8 cellular contexts compared by ENCODE assay signal in the genomic region with DNA sequence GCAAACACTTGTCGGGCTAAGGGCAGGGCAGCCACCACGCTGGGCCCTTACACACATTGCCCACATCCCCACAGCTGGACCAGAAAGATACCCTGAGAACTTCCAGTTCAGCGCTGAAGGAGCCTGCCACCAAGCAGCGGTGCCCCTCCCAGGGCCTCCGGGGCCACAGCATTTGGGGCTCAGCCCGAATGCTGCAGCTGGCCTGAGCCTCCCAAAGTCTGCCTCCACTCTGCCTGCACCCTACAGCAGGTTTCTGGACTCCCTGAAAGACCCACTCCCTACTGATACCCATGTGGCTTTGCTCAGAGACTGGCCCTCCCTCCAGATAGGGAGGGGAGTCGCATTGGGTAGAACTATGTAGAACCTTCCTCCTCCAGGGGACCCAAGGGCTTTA. TPM values are rescaled to one million over a fixed set of nuclear protein-coding genes. Genes with fewer than 3 reads are reported as not detected.
DNase-seq lines count a peak whose midpoint lies in the region; ATAC-seq and FAIRE-seq lines count a peak whose summit lies in the region.
"Had no signal": no experiment of that assay in that cellular context is flagged by ENCODE, and none has a peak within 500 bp of the region (broad histone marks: within the 10 kb centered on the region; RNA-seq: fewer than 3 reads in every experiment).

No MANE protein-coding gene starts in this region.

- peak; percentile 21 for FAIRE-seq in GM18507 (lab: Jason Lieb, UNC)

- H3K27ac ChIP-seq in SJCRH30 (no peak overlapping the region), epithelial cell of prostate (peak overlapping the region; percentile 83), skin epidermis (peak overlapping the region in 18 of 21 experiments; percentile 31 to 94 (median 86))

- H3K27me3 ChIP-seq in SJCRH30 = no peaks in the 10 kb centered on the region

- H3K9me3 ChIP-seq in SJCRH30 (replicated peaks) = no peaks in the 10 kb centered on the region

- no peaks in the 10 kb centered on the region for H3K36me3 ChIP-seq in SJCRH30

- peaks cover 12% of the 10 kb centered on the region for H3K4me1 ChIP-seq in SJCRH30

- ATAC-seq in GM18858 (IDR thresholded peaks at IDR 0.05; ENCODE audit: unreplicated experiment) = no peak

- H3K4me3 ChIP-seq in SJCRH30 (peak overlapping the region; percentile 77; the same call in 1 of the 2 replicates), skin epidermis (peak overlapping the region in 1 of 7 experiments; percentile 91)

- no peak for DNase-seq in GM18507 (ENCODE audit: extremely low spot score, insufficient read length, low read depth)
- no peak for DNase-seq in SJCRH30
- no peak for DNase-seq in epithelial cell of prostate (ENCODE audit: low read depth, low spot score)
- no peak for DNase-seq in HuH-7.5 (ENCODE audit: low spot score)
- DNase-seq in inferior parietal cortex (ENCODE audit: extremely low spot score) = no peak

RNA-seq across cellular contexts. Expression of gene MCRIP1, which starts 1.5 kb away (rescaled TPM):
- 130 and 146 TPM in 2 replicates for total RNA-seq in SJCRH30 (2014; rRNA removed; shearing (Covaris generic))

RNA-seq across cellular contexts. Expression of gene PPP1R27, which starts 3.3 kb away (rescaled TPM):
- not detected in 2 replicates for total RNA-seq in SJCRH30 (2014; rRNA removed; shearing (Covaris generic))
- total RNA-seq: H4 had no signal

RNA-seq across cellular contexts. Expression of gene GCGR, which starts 27.6 kb away (rescaled TPM):
- 0.04 TPM in 1 of 2 replicates, not detected in the other for total RNA-seq in SJCRH30 (2014; rRNA removed; shearing (Covaris generic))
- total RNA-seq: H4 had no signal

RNA-seq across cellular contexts. Expression of gene P4HB, which starts 28.8 kb away (rescaled TPM):
- 558 and 620 TPM in 2 replicates for total RNA-seq in SJCRH30 (2014; rRNA removed; shearing (Covaris generic))

RNA-seq across cellular contexts. Expression of gene ARHGDIA, which starts 39.6 kb away (rescaled TPM):
- 201 and 216 TPM in 2 replicates for total RNA-seq in SJCRH30 (2014; rRNA removed; shearing (Covaris generic))
